8 cellular contexts compared by ENCODE assay signal in the genomic region with DNA sequence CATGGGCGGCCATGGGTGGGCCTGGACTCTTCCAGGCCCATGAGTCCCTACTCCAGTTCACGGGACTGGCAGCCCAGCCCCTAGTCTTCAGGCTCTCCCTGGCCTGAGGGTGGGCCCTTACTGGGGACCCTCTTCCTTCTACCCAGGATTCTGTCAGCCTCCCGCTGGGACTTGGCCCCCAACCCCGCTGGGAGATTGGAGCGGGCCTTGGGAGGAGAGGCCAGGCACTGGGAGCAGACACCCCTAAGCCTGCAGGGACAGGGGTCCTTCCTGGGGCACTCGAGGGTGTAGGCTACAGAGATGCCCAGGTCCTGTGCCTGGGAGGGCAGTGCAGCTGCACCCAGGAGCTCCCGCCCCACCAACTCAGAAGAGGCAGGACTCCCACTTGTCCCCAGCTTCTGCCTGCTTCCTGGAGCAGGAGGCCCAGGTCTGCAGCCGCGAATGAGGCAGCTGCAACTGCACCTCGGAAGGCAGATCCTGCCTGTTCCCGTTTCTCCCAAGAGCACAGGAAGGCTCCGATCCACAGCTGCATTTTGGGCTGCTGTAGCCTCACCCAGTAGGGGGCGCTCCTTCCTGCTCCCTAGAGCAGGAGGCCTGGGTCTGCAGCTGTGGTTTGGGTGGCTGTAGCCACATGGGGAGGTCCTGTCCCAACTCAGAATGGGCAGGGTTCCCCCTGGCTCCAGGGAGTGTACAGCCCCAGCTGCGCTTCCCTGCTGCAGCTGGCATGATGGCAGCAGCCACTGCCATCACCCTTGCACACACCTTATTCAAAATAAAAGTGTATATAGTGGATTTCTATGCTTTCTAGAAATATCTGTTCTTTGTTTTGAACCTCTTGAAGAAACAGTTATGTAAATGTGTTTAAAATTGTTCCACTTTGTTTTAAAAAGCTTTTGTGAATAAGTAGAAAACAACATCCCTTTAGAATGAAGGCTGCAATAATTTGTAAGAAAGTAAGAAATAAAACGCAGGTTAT. TPM values are rescaled to one million over a fixed set of nuclear protein-coding genes. Genes with fewer than 3 reads are reported as not detected.
DNase-seq lines count a peak whose midpoint lies in the region; ATAC-seq and TF ChIP-seq lines count a peak whose summit lies in the region.

No MANE protein-coding gene starts in this region.

- H3K9me3 ChIP-seq in breast epithelium (no peaks in the 10 kb centered on the region), SU-DHL-6 (ENCODE audit: insufficient read depth, low read length) (no peaks in the 10 kb centered on the region)

- no peak for TF ChIP-seq POLR2A in breast epithelium (IDR thresholded peaks at IDR 0.05)

- no peaks in the 10 kb centered on the region for H3K9me2 ChIP-seq in SU-DHL-6 (replicated peaks; ENCODE audit: insufficient read depth, low read length)

- H4K20me1 ChIP-seq in SU-DHL-6 (ENCODE audit: low read depth, low read length): no peaks in the 10 kb centered on the region

- POLR2A ChIA-PET in MCF 10A (lab: Yijun Ruan, JAX): no interaction called here

- CTCF ChIA-PET in MCF 10A (lab: Yijun Ruan, JAX): interaction anchor here (0.6 to 1.5 kb wide), 8 partner anchors 8 to 69 kb away, joined by 3 to 8 read pairs (median 3); no protein-coding TSS in a partner anchor

- H3K27ac Mint-ChIP-seq in MCF 10A (ENCODE audit: low read depth, unreplicated experiment) (no peak overlapping the region), mesothelial cell of epicardium (no peak overlapping the region)

- H3K4me1 Mint-ChIP-seq in MCF 10A (ENCODE audit: insufficient read depth, unreplicated experiment) (peaks cover 9% of the 10 kb centered on the region), mesothelial cell of epicardium (peaks cover 30% of the 10 kb centered on the region)

- H3K36me3 Mint-ChIP-seq in MCF 10A (ENCODE audit: insufficient read depth, unreplicated experiment) (no peaks in the 10 kb centered on the region), mesothelial cell of epicardium (no peaks in the 10 kb centered on the region)

- H3K27me3 Mint-ChIP-seq in MCF 10A (ENCODE audit: insufficient read depth, unreplicated experiment) (no peaks in the 10 kb centered on the region), mesothelial cell of epicardium (ENCODE audit: low read depth) (no peaks in the 10 kb centered on the region)

- no peak overlapping the region for H3K9ac ChIP-seq in SU-DHL-6 (ENCODE audit: low read length)

- TF ChIP-seq CTCF in MCF 10A (IDR thresholded peaks at IDR 0.05; ENCODE audit: unreplicated experiment) (peak; percentile 54), breast epithelium (IDR thresholded peaks at IDR 0.05) (no peak), SU-DHL-6 (IDR thresholded peaks at IDR 0.05; ENCODE audit: insufficient read depth, low read length, poor library complexity, severe bottlenecking) (peak; percentile 85), cardiac fibroblast (IDR thresholded peaks at IDR 0.05; ENCODE audit: low read depth, low read length) (peak; percentile 78), mesothelial cell of epicardium (IDR thresholded peaks at IDR 0.05; ENCODE audit: unreplicated experiment) (peak; percentile 42)

- H3K4me2 ChIP-seq in SU-DHL-6 (ENCODE audit: low read depth, low read length, poor library complexity, severe bottlenecking): no peak overlapping the region

- no peaks in the 10 kb centered on the region for H3F3A ChIP-seq in SU-DHL-6 (ENCODE audit: insufficient read depth)

- H3K27me3 ChIP-seq in breast epithelium: no peaks in the 10 kb centered on the region
- no peaks in the 10 kb centered on the region for H3K27me3 ChIP-seq in SU-DHL-6 (ENCODE audit: low read length)

- no peak overlapping the region for H3K27ac ChIP-seq in breast epithelium
- H3K27ac ChIP-seq in SU-DHL-6 (ENCODE audit: low read depth, low read length): no peak overlapping the region

- no peaks in the 10 kb centered on the region for H3K79me2 ChIP-seq in SU-DHL-6 (ENCODE audit: insufficient read depth, low read length)

- no peaks in the 10 kb centered on the region for H3K36me3 ChIP-seq in breast epithelium
- no peaks in the 10 kb centered on the region for H3K36me3 ChIP-seq in SU-DHL-6 (ENCODE audit: low read length)

- no peaks in the 10 kb centered on the region for H3K4me1 ChIP-seq in breast epithelium

- H2AFZ ChIP-seq in SU-DHL-6 (ENCODE audit: low read depth, low read length, severe bottlenecking): no peak overlapping the region

- ATAC-seq in HG02870 (IDR thresholded peaks at IDR 0.05; ENCODE audit: unreplicated experiment): no peak

- intact Hi-C loops in MCF 10A (cut with micrococcal nuclease): no loop called here
- intact Hi-C loops in breast epithelium (cut with DNase I; ENCODE audit: low total_unique reads): no loop called here

- DNase-seq in MCF 10A (ENCODE audit: unreplicated experiment) (peak; percentile 48), breast epithelium (ENCODE audit: low spot score in 2 of 2) (no peak), cardiac fibroblast (ENCODE audit: low read depth in 2 of 2) (peak; percentile 29 to 33), mesothelial cell of epicardium (ENCODE audit: low spot score in 2 of 2, unreplicated experiment in 2 of 2) (no peak), retina (no peak), NOMO-1 treated with dmso at 0.1 percent for 144 hours (lab: John Stamatoyannopoulos, UW; ENCODE audit: unreplicated experiment) (no peak)

- H3K9me3 Mint-ChIP-seq in MCF 10A (ENCODE audit: unreplicated experiment) (no peaks in the 10 kb centered on the region), mesothelial cell of epicardium (no peaks in the 10 kb centered on the region)

- H3K4me3 Mint-ChIP-seq in MCF 10A (ENCODE audit: unreplicated experiment): no peak overlapping the region
- H3K4me3 Mint-ChIP-seq in mesothelial cell of epicardium: no peak overlapping the region

- H3K4me3 ChIP-seq in breast epithelium (no peak overlapping the region), SU-DHL-6 (ENCODE audit: insufficient read depth, low read length, poor library complexity, severe bottlenecking) (no peak overlapping the region), cardiac fibroblast (replicated peaks in 1 of 2; ENCODE audit: low read depth in 2 of 2, low read length in 2 of 2) (no peak overlapping the region)

- BruUV-seq in MCF 10A (replicated peaks; lab: Mats Ljungman, UMichigan): no TSS peak

RNA-seq across cellular contexts. Expression of a gene that starts 46.8 kb away (rescaled TPM):
- not detected in 2 replicates for total RNA-seq in MCF 10A (2022)
- total RNA-seq in breast epithelium: under 1 TPM in 2 of 3 donors, not detected in 1; 0.48 to 0.59 TPM
- not detected in 3 replicates for total RNA-seq in mesothelial cell of epicardium

Comparison
In these comparisons a context has a peak if more than half of its experiments do, and no peak if none do; other contexts are left out.
1. DNase-seq: peak in MCF 10A (single experiment) and cardiac fibroblast (2 of 2); none in breast epithelium (0 of 2), mesothelial cell of epicardium (0 of 2), retina (single experiment) and NOMO-1 treated with dmso at 0.1 percent for 144 hours (single experiment).
2. CTCF ChIP-seq: peak in MCF 10A (single experiment), SU-DHL-6 (single experiment), cardiac fibroblast (single experiment) and mesothelial cell of epicardium (single experiment); none in breast epithelium (0 of 3).